18 cellular contexts compared by ENCODE assay signal in the genomic region with DNA sequence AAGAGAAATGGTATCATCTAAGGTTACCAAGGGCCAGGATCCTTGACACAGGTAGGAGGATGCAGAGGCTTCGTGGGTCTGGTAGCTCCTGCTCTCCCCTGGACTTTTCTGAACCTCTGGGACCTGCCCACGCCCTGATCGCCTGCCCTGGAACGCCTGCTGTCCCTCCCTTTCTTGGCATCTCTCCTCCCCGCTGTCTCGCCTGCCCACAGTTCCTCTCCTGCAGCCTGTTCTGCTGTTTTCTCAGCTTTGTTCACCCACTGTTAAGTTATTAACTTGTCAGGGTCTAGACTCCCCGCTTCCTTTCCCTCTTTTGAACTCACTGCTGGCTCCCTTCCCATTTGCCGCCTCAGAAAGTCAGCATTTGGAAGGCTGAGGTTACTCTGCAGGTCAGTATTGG. TPM values are rescaled to one million over a fixed set of nuclear protein-coding genes. Genes with fewer than 3 reads are reported as not detected.
DNase-seq lines count a peak whose midpoint lies in the region; ATAC-seq lines count a peak whose summit lies in the region.
"Had no signal": no experiment of that assay in that cellular context is flagged by ENCODE, and none has a peak within 500 bp of the region (broad histone marks: within the 10 kb centered on the region; RNA-seq: fewer than 3 reads in every experiment).

No MANE protein-coding gene starts in this region.

- intact Hi-C loops in left colon (cut with DNase I, micrococcal nuclease), result no loop called here

- ATAC-seq in left colon, result peak; percentile 88
- no peak for ATAC-seq in HG03521 (IDR thresholded peaks at IDR 0.05; ENCODE audit: unreplicated experiment)
- ATAC-seq in HG02840 (IDR thresholded peaks at IDR 0.05; ENCODE audit: low FRiP score, unreplicated experiment), result no peak
- ATAC-seq: activated CD8-positive, alpha-beta T cell treated with anti-CD3 and anti-CD28 coated beads for 36 hours had no signal

- DNase-seq in HT-29 (ENCODE audit: low spot score) (peak; percentile 80), amniotic epithelial cell (ENCODE audit: low read depth) (peak; percentile 37), left colon (peak; percentile 48 to 65), renal cortical epithelial cell (ENCODE audit: low read depth) (peak; percentile 92), NCI-H1694 treated with DMSO at 0.1 percent for 48 hours (lab: John Stamatoyannopoulos, UW) (no peak), KG1 (lab: John Stamatoyannopoulos, UW) (no peak)
- DNase-seq: activated CD8-positive, alpha-beta T cell treated with anti-CD3 and anti-CD28 coated beads for 36 hours; activated gamma-delta T cell treated with Interleukin-2 at 50 U/mL for 16 hours; AML-193; DMS153; GOT3; NCI-H2081 treated with DMSO at 0.1 percent for 48 hours; NCI-H774; nucleus accumbens; stimulated activated CD4-positive, alpha-beta T cell treated with anti-CD3 and anti-CD28 coated beads, Interleukin-15, amount 100 ng/mL, for 24 hours; T-helper 9 cell had no signal

RNA-seq across cellular contexts. Expression of gene SERP2, which starts 19.8 kb away (rescaled TPM):
- 5.4 and 7.7 TPM in 2 replicates for total RNA-seq in HT-29 (2014; rRNA removed; shearing (Covaris generic))
- 1 to 10 TPM; 3.2 to 6.4 TPM for total RNA-seq in left colon
- total RNA-seq in renal cortical epithelial cell, result 8.0 and 8.1 TPM in 2 replicates

Comparison
In these comparisons a context has a peak if more than half of its experiments do, and no peak if none do; other contexts are left out.
1. DNase-seq: peak in HT-29 (single experiment), amniotic epithelial cell (single experiment), left colon (2 of 2) and renal cortical epithelial cell (single experiment); none in NCI-H1694 treated with DMSO at 0.1 percent for 48 hours (single experiment) and KG1 (single experiment).